24 cellular contexts compared by ENCODE assay signal in genomic region chr16:82094942-82095540, GRCh38. TPM values are rescaled to one million over a fixed set of nuclear protein-coding genes. Genes with fewer than 3 reads are reported as not detected.
DNase-seq lines count a peak whose midpoint lies in the region; FAIRE-seq and TF ChIP-seq lines count a peak whose summit lies in the region.
"Had no signal": no experiment of that assay in that cellular context is flagged by ENCODE, and none has a peak within 500 bp of the region (broad histone marks: within the 10 kb centered on the region; RNA-seq: fewer than 3 reads in every experiment).

No MANE protein-coding gene starts in this region.

- H3K9ac ChIP-seq in HUES64 (ENCODE audit: low read depth, low read length) (no peak overlapping the region), keratinocyte (ENCODE audit: control insufficient read depth, extremely low read depth, insufficient read depth, low read length) (no peak overlapping the region)
- H3K9ac ChIP-seq: BLaER1, KMS-11 had no signal

- DNase-seq in H7, result peak; percentile 6
- peak; percentile 1 for DNase-seq in iPS DF 19.7 (ENCODE audit: low read depth, low spot score)
- DNase-seq in keratinocyte (ENCODE audit: low read depth, low spot score), result no peak
- DNase-seq in NCI-H2029 treated with DMSO at 0.1 percent for 48 hours (lab: John Stamatoyannopoulos, UW), result no peak
- DNase-seq in stimulated activated CD4-positive, alpha-beta T cell treated with anti-CD3 and anti-CD28 coated beads, Interleukin-2, amount 100 ng/mL, for 24 hours, result no peak
- DNase-seq in NOMO-1 (lab: John Stamatoyannopoulos, UW; ENCODE audit: unreplicated experiment in 2 of 2), result no peak
- DNase-seq: CD4-positive, alpha-beta T cell; IMR-90; NCI-H1092 treated with DMSO at 0.1 percent for 48 hours; NCI-H1436 treated with DMSO at 0.1 percent for 48 hours; NCI-H1930; NCI-H2171; NCI-H345; NCI-H774; PC-9; RPMI8226; SHP77; SW 1271 had no signal

- no peak overlapping the region for H3K4me3 ChIP-seq in H7 (ENCODE audit: insufficient read depth, low read depth, low read length)
- H3K4me3 ChIP-seq in HUES64 (ENCODE audit: low read length), result no peak overlapping the region
- H3K4me3 ChIP-seq in keratinocyte (ENCODE audit: control insufficient read depth in 2 of 3, extremely low read depth in 1 of 3, insufficient read depth in 2 of 3, low read depth in 1 of 3, low read length in 3 of 3), result no peak overlapping the region
- H3K4me3 ChIP-seq: BLaER1, PC-9 had no signal

- no peak for TF ChIP-seq CTCF in keratinocyte (optimal IDR thresholded peaks at IDR 0.05 in 1 of 3, IDR thresholded peaks at IDR 0.05 in 1 of 3, conservative IDR thresholded peaks at IDR 0.05 in 1 of 3; ENCODE audit: extremely low read depth in 1 of 3, insufficient read depth in 2 of 3, low read length in 3 of 3)

- H3K9me3 ChIP-seq in HUES64 (ENCODE audit: insufficient read depth, low read depth, low read length) (0 out of 2 replicates have a peak, but pooled peaks cover 3% of the 10 kb centered on the region), keratinocyte (ENCODE audit: control insufficient read depth, low read depth, low read length) (no peaks in the 10 kb centered on the region)
- H3K9me3 ChIP-seq: BLaER1 had no signal

- H3K79me2 ChIP-seq in keratinocyte (ENCODE audit: control insufficient read depth, insufficient read depth, low read length), result no peaks in the 10 kb centered on the region

- FAIRE-seq in keratinocyte (lab: Jason Lieb, UNC), result peak; percentile 32
- FAIRE-seq: G401.6, GM18507 had no signal

- no peaks in the 10 kb centered on the region for H4K20me1 ChIP-seq in keratinocyte (ENCODE audit: control insufficient read depth, extremely low read depth, insufficient read depth, low read length)
- H4K20me1 ChIP-seq: BLaER1 had no signal

- no peak overlapping the region for H2AFZ ChIP-seq in keratinocyte (ENCODE audit: control insufficient read depth, low read length)
- H2AFZ ChIP-seq: PC-9 had no signal

- peaks cover 9% of the 10 kb centered on the region for H3K4me1 ChIP-seq in HUES64 (ENCODE audit: insufficient read depth, low read length)
- peaks cover 39% of the 10 kb centered on the region for H3K4me1 ChIP-seq in keratinocyte (ENCODE audit: control insufficient read depth, extremely low read depth, insufficient read depth, low read length)

- H3K27ac ChIP-seq in HUES64 (ENCODE audit: low read depth, low read length) (peak overlapping the region; percentile 82; the same call in 1 of the 2 replicates), keratinocyte (ENCODE audit: control insufficient read depth, insufficient read depth, low read length) (no peak overlapping the region)
- H3K27ac ChIP-seq: BLaER1, HL-60, KMS-11, PC-9 had no signal

- WGBS in HUES64, result 32% methylated on average over 7 of the region's 8 CpGs

- H3K27me3 ChIP-seq in H7 (ENCODE audit: control insufficient read depth, insufficient read depth, low read length) (no peaks in the 10 kb centered on the region), HUES64 (ENCODE audit: insufficient read depth, low read length) (no peaks in the 10 kb centered on the region), keratinocyte (ENCODE audit: control insufficient read depth, extremely low read depth, insufficient read depth, low read length) (no peaks in the 10 kb centered on the region)
- H3K27me3 ChIP-seq: BLaER1 had no signal

- dilution Hi-C loops in keratinocyte (cut with MboI; ENCODE audit: extremely low pct_ligation_motif_present, low sequenced_read_pairs), result no loop called here

- H3K36me3 ChIP-seq in H7 (replicated peaks; ENCODE audit: control insufficient read depth, insufficient read depth, low read length) (no peaks in the 10 kb centered on the region), HUES64 (ENCODE audit: insufficient read depth, low read length) (no peaks in the 10 kb centered on the region), keratinocyte (ENCODE audit: control insufficient read depth in 2 of 2, extremely low read depth in 1 of 2, insufficient read depth in 2 of 2, low read length in 2 of 2) (no peaks in the 10 kb centered on the region)
- H3K36me3 ChIP-seq: BLaER1 had no signal

- no peaks in the 10 kb centered on the region for H3K9me1 ChIP-seq in keratinocyte (ENCODE audit: control insufficient read depth, extremely low read depth, insufficient read depth, low read length)

- no peak overlapping the region for H3K4me2 ChIP-seq in keratinocyte (ENCODE audit: control insufficient read depth, extremely low read depth, insufficient read depth, low read depth, low read length)
- H3K4me2 ChIP-seq: BLaER1, KMS-11, PC-9 had no signal

RNA-seq across cellular contexts. Expression of gene HSD17B2, which starts 60.0 kb away (rescaled TPM):
- 0.04 TPM in 1 of 2 replicates, not detected in the other for total RNA-seq in H7 (2014; rRNA removed; shearing (Covaris generic))
- not detected for polyA plus RNA-seq in HUES64 (2013, experiment 1 of 2)
- polyA plus RNA-seq in HUES64 (2013, experiment 2 of 2), result not detected
- 2.9 to 6.9 TPM (median 3.1 TPM) in 3 replicates for polyA plus RNA-seq in keratinocyte
- 6.3 TPM for polyA plus RNA-seq in keratinocyte (2011; ENCODE audit: low read depth)
- 3.0 and 3.6 TPM in 2 replicates for polyA plus RNA-seq in keratinocyte (2011; cell fraction: cytosol; rRNA removed)
- polyA plus RNA-seq in keratinocyte (2011; cell fraction: nucleus; rRNA removed), result 5.1 and 5.3 TPM in 2 replicates
- 2.1 and 7.2 TPM in 2 replicates for polyA plus RNA-seq in keratinocyte (2012; ENCODE audit: low replicate concordance)
- 3.5 to 6.3 TPM (median 4.9 TPM) in 3 replicates for polyA minus RNA-seq in keratinocyte
- not detected for polyA minus RNA-seq in keratinocyte (2011; cell fraction: cytosol; rRNA and poly(A)+ RNA removed)
- 2.1 and 6.1 TPM in 2 replicates for polyA minus RNA-seq in keratinocyte (2011; cell fraction: nucleus; rRNA and poly(A)+ RNA removed)
- total RNA-seq: CD4-positive, alpha-beta T cell; PC-9 had no signal

Comparison
In these comparisons a context has a peak if more than half of its experiments do, and no peak if none do; other contexts are left out.
1. DNase-seq: peak in H7 (single experiment) and iPS DF 19.7 (single experiment); none in keratinocyte (single experiment), NCI-H2029 treated with DMSO at 0.1 percent for 48 hours (single experiment), stimulated activated CD4-positive, alpha-beta T cell treated with anti-CD3 and anti-CD28 coated beads, Interleukin-2, amount 100 ng/mL, for 24 hours (0 of 2) and NOMO-1 (0 of 2).